14 cellular contexts compared by ENCODE assay signal in genomic region chr16:49596699-49597291, GRCh38.
DNase-seq lines count a peak whose midpoint lies in the region; ATAC-seq and TF ChIP-seq lines count a peak whose summit lies in the region.
"Had no signal": no experiment of that assay in that cellular context is flagged by ENCODE, and none has a peak within 500 bp of the region (broad histone marks: within the 10 kb centered on the region; RNA-seq: fewer than 3 reads in every experiment).

No MANE protein-coding gene starts in this region.

- 0 out of 2 replicates have a peak, but pooled peaks cover 3% of the 10 kb centered on the region for H4K20me1 ChIP-seq in GM23338 (replicated peaks; ENCODE audit: insufficient read depth)

- H3K27ac ChIP-seq in GM23338 (ENCODE audit: low read depth) (no peak overlapping the region), right atrium auricular region (peak overlapping the region; percentile 17 to 21)
- H3K27ac ChIP-seq: cardiac muscle cell had no signal

- no peaks in the 10 kb centered on the region for H3K9me3 Mint-ChIP-seq in GM23338
- H3K9me3 Mint-ChIP-seq: memory B cell; stimulated activated memory B cell treated with anti-CD40 and anti-IgM and Interleukin-4, amounts not matched to agents 10 μg/mL and 1 μg/mL and 100 μg/mL, for 72 hours had no signal

- H3K4me3 ChIP-seq in GM23338, result no peak overlapping the region
- H3K4me3 ChIP-seq in right atrium auricular region, result no peak overlapping the region
- H3K4me3 ChIP-seq: cardiac muscle cell had no signal

- DNase-seq in GM23338 (ENCODE audit: low spot score), result no peak
- no peak for DNase-seq in right atrium auricular region (ENCODE audit: low spot score)
- DNase-seq in retina, result peak; percentile 54
- no peak for DNase-seq in stimulated activated CD4-positive, alpha-beta T cell treated with anti-CD3 and anti-CD28 coated beads, Interleukin-2, amount 100 ng/mL, for 48 hours
- DNase-seq: activated CD4-positive, alpha-beta T cell treated with anti-CD3 and anti-CD28 coated beads, Interleukin-2, amount 50 U/mL, for 4 hours; DND-41; NCI-H2171 treated with DMSO at 0.1 percent for 48 hours had no signal

- ATAC-seq in GM23338 (peak; percentile 43), SK-N-SH treated with all-trans-retinoic acid at 6 μM for 48 hours (no peak; the same call in 2 of the 3 replicates), GM18907 (IDR thresholded peaks at IDR 0.05; ENCODE audit: unreplicated experiment) (no peak), GM19455 (IDR thresholded peaks at IDR 0.05; ENCODE audit: unreplicated experiment) (no peak), GM19452 (IDR thresholded peaks at IDR 0.05; ENCODE audit: unreplicated experiment) (no peak)
- ATAC-seq: stimulated activated memory B cell treated with anti-CD40 and anti-IgM and Interleukin-4, amounts not matched to agents 10 μg/mL and 1 μg/mL and 100 μg/mL, for 72 hours had no signal

- no peaks in the 10 kb centered on the region for H3F3A ChIP-seq in GM23338 (replicated peaks; ENCODE audit: low read depth)

- H3K27me3 Mint-ChIP-seq in GM23338 (ENCODE audit: insufficient read depth, low read depth, poor library complexity), result peaks cover 7% of the 10 kb centered on the region

- peaks cover 26% of the 10 kb centered on the region for H3K4me1 ChIP-seq in GM23338 (ENCODE audit: insufficient read depth)
- peaks cover 0 to 14% of the 10 kb centered on the region in 2 donors for H3K4me1 ChIP-seq in right atrium auricular region

- peaks cover 57% of the 10 kb centered on the region for H3K4me1 Mint-ChIP-seq in GM23338
- H3K4me1 Mint-ChIP-seq: memory B cell; stimulated activated memory B cell treated with anti-CD40 and anti-IgM and Interleukin-4, amounts not matched to agents 10 μg/mL and 1 μg/mL and 100 μg/mL, for 72 hours had no signal

- H3K36me3 ChIP-seq in GM23338 (ENCODE audit: insufficient read depth) (no peaks in the 10 kb centered on the region), right atrium auricular region (no peaks in the 10 kb centered on the region)
- H3K36me3 ChIP-seq: cardiac muscle cell had no signal

- H3K4me3 Mint-ChIP-seq in GM23338, result no peak overlapping the region
- H3K4me3 Mint-ChIP-seq: memory B cell; stimulated activated memory B cell treated with anti-CD40 and anti-IgM and Interleukin-4, amounts not matched to agents 10 μg/mL and 1 μg/mL and 100 μg/mL, for 72 hours had no signal

- H3K4me2 ChIP-seq in GM23338, result peak overlapping the region; percentile 5; the same call in 1 of the 2 replicates

- H3K9me2 ChIP-seq in GM23338 (ENCODE audit: insufficient read depth), result no peaks in the 10 kb centered on the region

- no peak overlapping the region for H3K27ac Mint-ChIP-seq in GM23338
- H3K27ac Mint-ChIP-seq: memory B cell; stimulated activated memory B cell treated with anti-CD40 and anti-IgM and Interleukin-4, amounts not matched to agents 10 μg/mL and 1 μg/mL and 100 μg/mL, for 72 hours had no signal

- no peaks in the 10 kb centered on the region for H3K9me3 ChIP-seq in right atrium auricular region

- no peaks in the 10 kb centered on the region for H3K27me3 ChIP-seq in GM23338 (ENCODE audit: insufficient read depth)
- H3K27me3 ChIP-seq in right atrium auricular region, result no peaks in the 10 kb centered on the region
- H3K27me3 ChIP-seq: cardiac muscle cell had no signal

- no peak for TF ChIP-seq CTCF in GM23338 (conservative IDR thresholded peaks at IDR 0.05; ENCODE audit: low read depth in 2 of 2)
- TF ChIP-seq CTCF in right atrium auricular region (IDR thresholded peaks at IDR 0.05), result no peak

- H3K79me2 ChIP-seq in GM23338 (replicated peaks; ENCODE audit: insufficient read depth), result no peaks in the 10 kb centered on the region; the same call in 1 of the 2 replicates

- no peak overlapping the region for H2AFZ ChIP-seq in GM23338

- no peaks in the 10 kb centered on the region for H3K36me3 Mint-ChIP-seq in GM23338 (ENCODE audit: low read depth)
- H3K36me3 Mint-ChIP-seq: memory B cell; stimulated activated memory B cell treated with anti-CD40 and anti-IgM and Interleukin-4, amounts not matched to agents 10 μg/mL and 1 μg/mL and 100 μg/mL, for 72 hours had no signal

TF ChIP-seq in GM23338, 12 proteins besides CTCF, POLR2A, EP300 and RAD21:
- TF ChIP-seq EZH2 (IDR thresholded peaks at IDR 0.05; ENCODE audit: low read depth, unreplicated experiment), result no peak
- no peak for TF ChIP-seq JUNB (IDR thresholded peaks at IDR 0.05; ENCODE audit: unreplicated experiment)
- TF ChIP-seq ZNF114 (CRISPR knock-in tag; IDR thresholded peaks at IDR 0.05), result no peak
- TF ChIP-seq, protein P1, sequence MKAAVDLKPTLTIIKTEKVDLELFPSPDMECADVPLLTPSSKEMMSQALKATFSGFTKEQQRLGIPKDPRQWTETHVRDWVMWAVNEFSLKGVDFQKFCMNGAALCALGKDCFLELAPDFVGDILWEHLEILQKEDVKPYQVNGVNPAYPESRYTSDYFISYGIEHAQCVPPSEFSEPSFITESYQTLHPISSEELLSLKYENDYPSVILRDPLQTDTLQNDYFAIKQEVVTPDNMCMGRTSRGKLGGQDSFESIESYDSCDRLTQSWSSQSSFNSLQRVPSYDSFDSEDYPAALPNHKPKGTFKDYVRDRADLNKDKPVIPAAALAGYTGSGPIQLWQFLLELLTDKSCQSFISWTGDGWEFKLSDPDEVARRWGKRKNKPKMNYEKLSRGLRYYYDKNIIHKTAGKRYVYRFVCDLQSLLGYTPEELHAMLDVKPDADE (IDR thresholded peaks at IDR 0.05), result no peak
- TF ChIP-seq NANOG (IDR thresholded peaks at IDR 0.05; ENCODE audit: borderline replicate concordance), result no peak
- TF ChIP-seq REST (IDR thresholded peaks at IDR 0.05; ENCODE audit: unreplicated experiment), result no peak

TF ChIP-seq in SK-N-SH treated with all-trans-retinoic acid at 6 μM for 48 hours, 23 proteins besides CTCF, POLR2A, EP300 and RAD21:
- TF ChIP-seq OSR1 (CRISPR knock-in tag; IDR thresholded peaks at IDR 0.05) (no peak), ZFP3 (CRISPR knock-in tag; IDR thresholded peaks at IDR 0.05) (peak; percentile 86)
